Comparison of ENCODE assay signal across 8 cellular contexts in genomic region chr11:78080084-78080817, GRCh38. TPM values are rescaled to one million over a fixed set of nuclear protein-coding genes. Genes with fewer than 3 reads are reported as not detected.
DNase-seq lines count a peak whose midpoint lies in the region; ATAC-seq and TF ChIP-seq lines count a peak whose summit lies in the region.

No MANE protein-coding gene starts in this region.

- dilution Hi-C loops in IMR-90 (cut with HindIII; ENCODE audit: low sequenced_read_pairs, unreplicated experiment), result no loop called here
- dilution Hi-C loops in mammary epithelial cell (cut with HindIII; ENCODE audit: low sequenced_read_pairs), result no loop called here

- H3K27me3 ChIP-seq in ACC112 (ENCODE audit: insufficient read depth, low read length), result no peaks in the 10 kb centered on the region
- no peaks in the 10 kb centered on the region for H3K27me3 ChIP-seq in IMR-90 (ENCODE audit: control insufficient read depth, insufficient read depth, low read length)
- no peaks in the 10 kb centered on the region for H3K27me3 ChIP-seq in mammary epithelial cell (ENCODE audit: insufficient read depth, low read length)
- no peaks in the 10 kb centered on the region for H3K27me3 ChIP-seq in mucosa of stomach (ENCODE audit: control insufficient read depth, insufficient read depth, low read length)

- H3K56ac ChIP-seq in IMR-90 (ENCODE audit: extremely low read depth, insufficient read depth, low read length), result peak overlapping the region; percentile 94

- H2AFZ ChIP-seq in ACC112 (ENCODE audit: low read length, unreplicated experiment) (peak overlapping the region; percentile 88), IMR-90 (replicated peaks; ENCODE audit: low read length, poor library complexity) (peak overlapping the region; percentile 99), mammary epithelial cell (ENCODE audit: low read depth, low read length) (peak overlapping the region; percentile 96)

- peak overlapping the region; percentile 53 for H3K27ac ChIP-seq in ACC112 (ENCODE audit: low read depth, low read length)
- H3K27ac ChIP-seq in IMR-90 (ENCODE audit: insufficient read depth, low read length), result peak overlapping the region; percentile 81
- peak overlapping the region; percentile 86 for H3K27ac ChIP-seq in mammary epithelial cell (ENCODE audit: insufficient read depth, low read depth, low read length)

- H3K4me1 ChIP-seq in ACC112 (ENCODE audit: control insufficient read depth, insufficient read depth, low read length, unreplicated experiment), result peaks cover 15% of the 10 kb centered on the region
- H3K4me1 ChIP-seq in IMR-90 (ENCODE audit: control insufficient read depth, insufficient read depth, low read length), result peaks cover 2% of the 10 kb centered on the region; the same call in 1 of the 2 replicates
- peaks cover 14% of the 10 kb centered on the region for H3K4me1 ChIP-seq in mammary epithelial cell (ENCODE audit: insufficient read depth, low read length)
- peaks cover 14% of the 10 kb centered on the region for H3K4me1 ChIP-seq in mucosa of stomach (ENCODE audit: control insufficient read depth, insufficient read depth, low read length)

- no TSS peak for BruUV-seq in IMR-90 (replicated peaks; lab: Mats Ljungman, UMichigan)
- TSS peak; percentile 39 for BruUV-seq in mammary epithelial cell (replicated peaks; lab: Mats Ljungman, UMichigan)

- no peak for TF ChIP-seq RAD21 in IMR-90 (IDR thresholded peaks at IDR 0.05; ENCODE audit: low read length)

- no peaks in the 10 kb centered on the region for H3K36me3 ChIP-seq in ACC112 (ENCODE audit: insufficient read depth, low read length)
- H3K36me3 ChIP-seq in IMR-90 (ENCODE audit: control insufficient read depth, insufficient read depth, low read length), result 0 out of 2 replicates have a peak, but pooled peaks cover 2% of the 10 kb centered on the region
- no peaks in the 10 kb centered on the region for H3K36me3 ChIP-seq in mammary epithelial cell (ENCODE audit: insufficient read depth, low read length)
- no peaks in the 10 kb centered on the region for H3K36me3 ChIP-seq in mucosa of stomach (ENCODE audit: control insufficient read depth, insufficient read depth, low read length)

- H2AK5ac ChIP-seq in IMR-90 (ENCODE audit: low read depth, low read length), result peak overlapping the region; percentile 73; the same call in 1 of the 2 replicates

- TF ChIP-seq CTCF in IMR-90 (conservative IDR thresholded peaks at IDR 0.05; ENCODE audit: low read depth, low read length), result no peak
- no peak for TF ChIP-seq CTCF in mammary epithelial cell (conservative IDR thresholded peaks at IDR 0.05 in 1 of 2, IDR thresholded peaks at IDR 0.05 in 1 of 2; ENCODE audit: extremely low read depth in 1 of 2, insufficient read depth in 1 of 2, low read depth in 1 of 2, low read length in 2 of 2)

- peak overlapping the region; percentile 95 to 99 for H4K8ac ChIP-seq in IMR-90 (ENCODE audit: low read depth in 2 of 2, low read length in 2 of 2)

- peaks cover 13% of the 10 kb centered on the region for H3K9me1 ChIP-seq in IMR-90 (ENCODE audit: insufficient read depth, low read length)

- peak overlapping the region; percentile 100 for H3K23ac ChIP-seq in IMR-90 (ENCODE audit: low read depth, low read length)

- no peak for DNase-seq in IMR-90
- DNase-seq in mammary epithelial cell, result no peak
- DNase-seq in hippocampal formation (lab: John Stamatoyannopoulos, UW), result no peak
- DNase-seq in stimulated activated CD4-positive, alpha-beta T cell treated with anti-CD3 and anti-CD28 coated beads, Interleukin-2, amount 100 ng/mL, for 48 hours, result no peak
- DNase-seq in NOMO-1 (lab: John Stamatoyannopoulos, UW; ENCODE audit: unreplicated experiment in 2 of 2), result no peak
- DNase-seq in left lobe of liver (ENCODE audit: low spot score), result no peak

- H2BK15ac ChIP-seq in IMR-90 (ENCODE audit: low read depth, low read length), result peak overlapping the region; percentile 95; the same call in 2 of the 3 replicates

- H3K4ac ChIP-seq in IMR-90 (ENCODE audit: low read depth, low read length), result peak overlapping the region; percentile 97

- peaks cover 43% of the 10 kb centered on the region for H3K79me2 ChIP-seq in ACC112 (ENCODE audit: control insufficient read depth, insufficient read depth, low read length, unreplicated experiment)
- peaks cover 46% of the 10 kb centered on the region for H3K79me2 ChIP-seq in mammary epithelial cell (ENCODE audit: insufficient read depth, low read length)

- WGBS in IMR-90 (ENCODE audit: extremely low coverage in 2 of 2, insufficient read length in 1 of 2), 2 experiments, result 100% methylated on average over 1 of the region's 23 CpGs; no CpG with 5 or more reads in 1 of the 2 experiments
- 50% methylated on average over 23 of the region's 23 CpGs for WGBS in mammary epithelial cell (ENCODE audit: low coverage, missing lambda C conversion rate)

- H3K4me3 ChIP-seq in ACC112 (ENCODE audit: low read depth, low read length), result peak overlapping the region; percentile 86
- H3K4me3 ChIP-seq in IMR-90 (ENCODE audit: insufficient read depth, low read depth, low read length), result peak overlapping the region; percentile 78
- peak overlapping the region; percentile 56 to 95 (median 88) for H3K4me3 ChIP-seq in mammary epithelial cell (replicated peaks in 1 of 3; ENCODE audit: insufficient read depth in 1 of 3, low read depth in 2 of 3, low read length in 3 of 3)
- H3K4me3 ChIP-seq in mucosa of stomach (ENCODE audit: low read length), result peak overlapping the region; percentile 85

- peak overlapping the region; percentile 99 for H3K14ac ChIP-seq in IMR-90 (replicated peaks; ENCODE audit: low read depth, low read length)

- peak overlapping the region; percentile 89 for H2BK5ac ChIP-seq in IMR-90 (ENCODE audit: low read depth, low read length, poor library complexity, severe bottlenecking)

- ATAC-seq in IMR-90 (ENCODE audit: low read depth), result no peak
- no peak for ATAC-seq in left lobe of liver

- H4K5ac ChIP-seq in IMR-90 (ENCODE audit: low read depth, low read length), result peak overlapping the region; percentile 79

- in situ Hi-C loops in IMR-90 (cut with MboI; ENCODE audit: low sequenced_read_pairs), result no loop called here
- in situ Hi-C loops in mammary epithelial cell (cut with MboI; ENCODE audit: low sequenced_read_pairs in 2 of 2), result no loop called here

- H2BK120ac ChIP-seq in IMR-90 (ENCODE audit: low read depth, low read length), result peak overlapping the region; percentile 92

- H4K20me1 ChIP-seq in IMR-90 (ENCODE audit: insufficient read depth, low read length) (peaks cover 28% of the 10 kb centered on the region), mammary epithelial cell (ENCODE audit: insufficient read depth, low read length) (no peaks in the 10 kb centered on the region)

- peak overlapping the region; percentile 93 for H4K91ac ChIP-seq in IMR-90 (ENCODE audit: insufficient read depth, low read depth, low read length)

- peak overlapping the region; percentile 26; the same call in 1 of the 2 replicates for H3K18ac ChIP-seq in IMR-90 (ENCODE audit: low read depth, low read length)

- H3K4me2 ChIP-seq in IMR-90 (ENCODE audit: low read depth, low read length) (peak overlapping the region; percentile 70), mammary epithelial cell (ENCODE audit: insufficient read depth, low read depth, low read length) (peak overlapping the region; percentile 90)

- POLR2A ChIA-PET in IMR-90 (lab: Charles Lee; ENCODE audit: unreplicated experiment), result no interaction called here

- H2BK20ac ChIP-seq in IMR-90 (ENCODE audit: low read depth, low read length), result peak overlapping the region; percentile 90

- peaks cover 8 to 45% of the 10 kb centered on the region in 2 experiments for H3K79me1 ChIP-seq in IMR-90 (ENCODE audit: low read depth in 1 of 2, low read length in 2 of 2)

- H2AK9ac ChIP-seq in IMR-90 (replicated peaks; ENCODE audit: low read depth, low read length, poor library complexity), result peak overlapping the region; percentile 92

- TF ChIP-seq POLR2A in IMR-90 (IDR thresholded peaks at IDR 0.05; ENCODE audit: low read depth, low read length), result no peak

- CTCF ChIA-PET in IMR-90 (lab: Yijun Ruan, JAX) (interaction anchor here (0.6 kb wide), 2 partner anchors 30 to 258 kb away, joined by 4 to 6 read pairs; no protein-coding TSS in a partner anchor), mammary epithelial cell (lab: Charles Lee; ENCODE audit: low non-redundant PET) (no interaction called here)

- intact Hi-C loops in IMR-90 (cut with micrococcal nuclease) (no loop called here), mammary epithelial cell (cut with micrococcal nuclease) (loop anchor here (1.0 kb wide), 1 partner anchor 108 kb away; the partner anchor contains the start of genes KCTD21 and USP35)

- H3K9me3 ChIP-seq in IMR-90 (ENCODE audit: control insufficient read depth, insufficient read depth, low read length) (no peaks in the 10 kb centered on the region), mammary epithelial cell (replicated peaks; ENCODE audit: insufficient read depth, low read length) (no peaks in the 10 kb centered on the region), mucosa of stomach (ENCODE audit: control insufficient read depth, low read length) (no peaks in the 10 kb centered on the region)

- H3K9ac ChIP-seq in IMR-90 (ENCODE audit: low read depth, low read length) (peak overlapping the region; percentile 84), mammary epithelial cell (ENCODE audit: insufficient read depth, low read length) (peak overlapping the region; percentile 86), mucosa of stomach (ENCODE audit: low read length) (peak overlapping the region; percentile 90)

RNA-seq across cellular contexts. Expression of gene NDUFC2, which starts 0.6 kb away (rescaled TPM):
- total RNA-seq in IMR-90 (2012; rRNA removed), result 143 and 146 TPM in 2 replicates
- 327 and 340 TPM in 2 replicates for polyA plus RNA-seq in IMR-90 (2012; rRNA removed)
- 318 and 528 TPM in 2 replicates for polyA plus RNA-seq in IMR-90 (2012; cell fraction: cytosol; rRNA removed)
- 62.6 and 69.0 TPM in 2 replicates for polyA plus RNA-seq in IMR-90 (2012; cell fraction: nucleus; rRNA removed; ENCODE audit: low replicate concordance)
- total RNA-seq in mammary epithelial cell, result 100 to 1,000 TPM; 108 to 209 TPM
- 165 TPM for polyA plus RNA-seq in mammary epithelial cell
- 11.5 TPM for polyA minus RNA-seq in mammary epithelial cell
- 210 TPM for total RNA-seq in left lobe of liver

RNA-seq across cellular contexts. Expression of gene THRSP, which starts 16.6 kb away (rescaled TPM):
- total RNA-seq in IMR-90 (2012; rRNA removed) (not detected in 2 replicates), mammary epithelial cell (not detected), left lobe of liver (48.6 TPM)
- polyA plus RNA-seq in IMR-90 (2012; rRNA removed) (not detected in 2 replicates), mammary epithelial cell (not detected)
- polyA plus RNA-seq in IMR-90 (2012; cell fraction: cytosol; rRNA removed), result 0.08 TPM in 1 of 2 replicates, not detected in the other
- 0.07 and 0.13 TPM in 2 replicates for polyA plus RNA-seq in IMR-90 (2012; cell fraction: nucleus; rRNA removed; ENCODE audit: low replicate concordance)
- not detected for polyA minus RNA-seq in mammary epithelial cell

RNA-seq across cellular contexts. Expression of gene KCTD14, which starts 57.2 kb away (rescaled TPM):
- total RNA-seq in IMR-90 (2012; rRNA removed), result 0.83 and 0.90 TPM in 2 replicates
- polyA plus RNA-seq in IMR-90 (2012; rRNA removed), result 0.97 and 1.3 TPM in 2 replicates
- 0.63 and 0.81 TPM in 2 replicates for polyA plus RNA-seq in IMR-90 (2012; cell fraction: cytosol; rRNA removed)
- 0.12 and 0.50 TPM in 2 replicates for polyA plus RNA-seq in IMR-90 (2012; cell fraction: nucleus; rRNA removed; ENCODE audit: low replicate concordance)
- 10 to 100 TPM in 1 of 2 donors, 1 to 10 TPM in 1; 7.2 to 11.1 TPM for total RNA-seq in mammary epithelial cell
- polyA plus RNA-seq in mammary epithelial cell, result 23.2 TPM
- 18.1 TPM for polyA minus RNA-seq in mammary epithelial cell
- 4.1 TPM for total RNA-seq in left lobe of liver

RNA-seq across cellular contexts. Expression of gene ALG8, which starts 59.2 kb away (rescaled TPM):
- total RNA-seq in IMR-90 (2012; rRNA removed), result 27.8 and 53.0 TPM in 2 replicates
- polyA plus RNA-seq in IMR-90 (2012; rRNA removed), result 28.2 and 31.8 TPM in 2 replicates
- polyA plus RNA-seq in IMR-90 (2012; cell fraction: cytosol; rRNA removed), result 14.0 and 21.5 TPM in 2 replicates
- polyA plus RNA-seq in IMR-90 (2012; cell fraction: nucleus; rRNA removed; ENCODE audit: low replicate concordance), result 10.9 and 36.2 TPM in 2 replicates
- 10 to 100 TPM; 30.3 to 32.7 TPM for total RNA-seq in mammary epithelial cell
- polyA plus RNA-seq in mammary epithelial cell, result 38.8 TPM
- 48.1 TPM for polyA minus RNA-seq in mammary epithelial cell
- total RNA-seq in left lobe of liver, result 29.6 TPM

Comparison
In these comparisons a context has a peak if more than half of its experiments do, and no peak if none do; other contexts are left out.
1. RNA of gene THRSP, which starts 16.6 kb away (total RNA-seq): 48.6 TPM in left lobe of liver (single experiment); not detected in IMR-90 and not detected in mammary epithelial cell; every median in the first group is over 10 times any median in the second.
2. Peak in every context shown above with its lines, with median percentiles within 50 percentile points of each other: H2AFZ ChIP-seq, H3K27ac ChIP-seq, H3K4me3 ChIP-seq and H3K9ac ChIP-seq.